Comparison of ENCODE assay signal across 1 cellular context in the genomic region with DNA sequence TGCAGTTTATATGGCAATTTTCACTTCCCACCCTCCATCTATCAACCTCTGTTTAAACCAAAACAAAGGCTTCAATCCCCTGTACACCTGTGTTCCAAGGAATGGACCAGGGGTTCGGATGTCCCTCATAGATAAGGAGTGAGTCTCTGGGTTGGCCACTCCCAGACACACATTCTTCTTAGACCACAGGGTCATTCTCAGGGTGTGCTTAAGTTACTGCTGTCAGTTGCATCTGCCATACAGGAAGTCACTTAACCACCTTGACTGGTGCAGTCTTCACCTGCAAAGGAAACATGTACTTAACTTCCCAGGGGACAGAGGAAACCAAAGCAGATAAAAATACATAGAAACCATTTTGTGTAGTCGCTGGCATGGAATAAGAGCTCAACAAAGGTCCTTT.
TF ChIP-seq lines count a peak whose summit lies in the region.

No MANE protein-coding gene starts in this region.

TF ChIP-seq in SK-N-SH treated with all-trans-retinoic acid at 6 μM for 48 hours, 23 proteins besides CTCF, POLR2A, EP300 and RAD21 (continued from another document):
- TF ChIP-seq, protein P1, sequence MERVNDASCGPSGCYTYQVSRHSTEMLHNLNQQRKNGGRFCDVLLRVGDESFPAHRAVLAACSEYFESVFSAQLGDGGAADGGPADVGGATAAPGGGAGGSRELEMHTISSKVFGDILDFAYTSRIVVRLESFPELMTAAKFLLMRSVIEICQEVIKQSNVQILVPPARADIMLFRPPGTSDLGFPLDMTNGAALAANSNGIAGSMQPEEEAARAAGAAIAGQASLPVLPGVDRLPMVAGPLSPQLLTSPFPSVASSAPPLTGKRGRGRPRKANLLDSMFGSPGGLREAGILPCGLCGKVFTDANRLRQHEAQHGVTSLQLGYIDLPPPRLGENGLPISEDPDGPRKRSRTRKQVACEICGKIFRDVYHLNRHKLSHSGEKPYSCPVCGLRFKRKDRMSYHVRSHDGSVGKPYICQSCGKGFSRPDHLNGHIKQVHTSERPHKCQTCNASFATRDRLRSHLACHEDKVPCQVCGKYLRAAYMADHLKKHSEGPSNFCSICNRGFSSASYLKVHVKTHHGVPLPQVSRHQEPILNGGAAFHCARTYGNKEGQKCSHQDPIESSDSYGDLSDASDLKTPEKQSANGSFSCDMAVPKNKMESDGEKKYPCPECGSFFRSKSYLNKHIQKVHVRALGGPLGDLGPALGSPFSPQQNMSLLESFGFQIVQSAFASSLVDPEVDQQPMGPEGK (CRISPR knock-in tag; IDR thresholded peaks at IDR 0.05; ENCODE audit: borderline replicate concordance): no peak
- no peak for TF ChIP-seq ARNTL (CRISPR knock-in tag; IDR thresholded peaks at IDR 0.05; ENCODE audit: borderline replicate concordance, low read depth)
